Comparison of ENCODE assay signal across 21 cellular contexts in genomic region chr1:204885790-204886189, GRCh38. TPM values are rescaled to one million over a fixed set of nuclear protein-coding genes. Genes with fewer than 3 reads are reported as not detected.
DNase-seq lines count a peak whose midpoint lies in the region; ATAC-seq, FAIRE-seq and TF ChIP-seq lines count a peak whose summit lies in the region.
"Had no signal": no experiment of that assay in that cellular context is flagged by ENCODE, and none has a peak within 500 bp of the region (broad histone marks: within the 10 kb centered on the region; RNA-seq: fewer than 3 reads in every experiment).

No MANE protein-coding gene starts in this region.

- TF ChIP-seq POLR2A in body of pancreas (IDR thresholded peaks at IDR 0.05) = no peak
- TF ChIP-seq POLR2A in spleen (IDR thresholded peaks at IDR 0.05) = no peak

- ATAC-seq in body of pancreas = peak; percentile 25
- no peak for ATAC-seq in stimulated activated naive CD8-positive, alpha-beta T cell treated with anti-CD3 and anti-CD28 coated beads, Interleukin-15, amount 100 ng/mL, for 72 hours
- ATAC-seq in HG02840 (IDR thresholded peaks at IDR 0.05; ENCODE audit: low FRiP score, unreplicated experiment) = no peak
- ATAC-seq: CD8-positive, alpha-beta T cell; WTC11 had no signal

- H3K27ac Mint-ChIP-seq in stimulated activated naive CD8-positive, alpha-beta T cell treated with anti-CD3 and anti-CD28 coated beads, Interleukin-15, amount 100 ng/mL, for 72 hours = no peak overlapping the region
- H3K27ac Mint-ChIP-seq: CD8-positive, alpha-beta T cell; IgD-negative memory B cell; memory B cell; WTC11 had no signal

- H3K27me3 ChIP-seq in body of pancreas (no peaks in the 10 kb centered on the region), keratinocyte (ENCODE audit: control insufficient read depth, extremely low read depth, insufficient read depth, low read length) (peaks cover 15% of the 10 kb centered on the region), spleen (replicated peaks in 1 of 7) (peaks cover 0 to 15% (median 0%) of the 10 kb centered on the region in 7 donors)

- H4K20me1 ChIP-seq in keratinocyte (ENCODE audit: control insufficient read depth, extremely low read depth, insufficient read depth, low read length) = no peaks in the 10 kb centered on the region

- FAIRE-seq in D721Med (lab: Jason Lieb, UNC) (peak; percentile 11), keratinocyte (lab: Jason Lieb, UNC) (no peak)
- FAIRE-seq: endothelial cell of umbilical vein, GM18507 had no signal

- peak overlapping the region; percentile 56 for H3K4me2 ChIP-seq in keratinocyte (ENCODE audit: control insufficient read depth, extremely low read depth, insufficient read depth, low read depth, low read length)

- 73 to 85% methylated on average over 8 of the region's 8 CpGs for WGBS in body of pancreas, 2 donors
- WGBS in spleen, 5 donors = 68 to 81% (median 77%) methylated on average over 8 of the region's 8 CpGs

- H3K4me1 ChIP-seq in body of pancreas (no peaks in the 10 kb centered on the region), keratinocyte (ENCODE audit: control insufficient read depth, extremely low read depth, insufficient read depth, low read length) (peaks cover 2% of the 10 kb centered on the region), spleen (peaks cover 0 to 10% (median 0%) of the 10 kb centered on the region in 6 donors)

- H3K27me3 Mint-ChIP-seq in stimulated activated naive CD8-positive, alpha-beta T cell treated with anti-CD3 and anti-CD28 coated beads, Interleukin-15, amount 100 ng/mL, for 72 hours = peaks cover 9% of the 10 kb centered on the region

- no peak overlapping the region for H2AFZ ChIP-seq in keratinocyte (ENCODE audit: control insufficient read depth, low read length)

- peaks cover 5% of the 10 kb centered on the region for H3K4me1 Mint-ChIP-seq in stimulated activated naive CD8-positive, alpha-beta T cell treated with anti-CD3 and anti-CD28 coated beads, Interleukin-15, amount 100 ng/mL, for 72 hours

- H3K9ac ChIP-seq in keratinocyte (ENCODE audit: control insufficient read depth, extremely low read depth, insufficient read depth, low read length) = no peak overlapping the region

- H3K9me3 Mint-ChIP-seq in stimulated activated naive CD8-positive, alpha-beta T cell treated with anti-CD3 and anti-CD28 coated beads, Interleukin-15, amount 100 ng/mL, for 72 hours = no peaks in the 10 kb centered on the region
- H3K9me3 Mint-ChIP-seq: CD8-positive, alpha-beta T cell; IgD-negative memory B cell; memory B cell; WTC11 had no signal

- H3K9me1 ChIP-seq in keratinocyte (ENCODE audit: control insufficient read depth, extremely low read depth, insufficient read depth, low read length) = no peaks in the 10 kb centered on the region

- peak overlapping the region in 3 of 4 donors; percentile 23 to 53 (median 32) for H3K27ac ChIP-seq in body of pancreas
- no peak overlapping the region for H3K27ac ChIP-seq in keratinocyte (ENCODE audit: control insufficient read depth, insufficient read depth, low read length)
- H3K27ac ChIP-seq in spleen = peak overlapping the region in 6 of 8 donors; percentile 48 to 63 (median 60)
- H3K27ac ChIP-seq: cardiac muscle cell, neutrophil had no signal

- H3K4me3 ChIP-seq in body of pancreas = no peak overlapping the region
- peak overlapping the region in 1 of 3 experiments; percentile 34 for H3K4me3 ChIP-seq in keratinocyte (ENCODE audit: control insufficient read depth in 2 of 3, extremely low read depth in 1 of 3, insufficient read depth in 2 of 3, low read depth in 1 of 3, low read length in 3 of 3)
- no peak overlapping the region for H3K4me3 ChIP-seq in spleen
- H3K4me3 ChIP-seq: cardiac muscle cell had no signal

- no peaks in the 10 kb centered on the region for H3K79me2 ChIP-seq in keratinocyte (ENCODE audit: control insufficient read depth, insufficient read depth, low read length)

- no peaks in the 10 kb centered on the region for H3K36me3 ChIP-seq in body of pancreas (replicated peaks in 1 of 2; ENCODE audit: insufficient read depth in 1 of 2, low read depth in 2 of 2)
- H3K36me3 ChIP-seq in keratinocyte (ENCODE audit: control insufficient read depth in 2 of 2, extremely low read depth in 1 of 2, insufficient read depth in 2 of 2, low read length in 2 of 2) = no peaks in the 10 kb centered on the region
- no peaks in the 10 kb centered on the region for H3K36me3 ChIP-seq in spleen
- H3K36me3 ChIP-seq: cardiac muscle cell, neutrophil had no signal

- dilution Hi-C loops in keratinocyte (cut with MboI; ENCODE audit: extremely low pct_ligation_motif_present, low sequenced_read_pairs) = no loop called here

- DNase-seq in D721Med (ENCODE audit: insufficient read length, low spot score) (no peak), body of pancreas (no peak), keratinocyte (ENCODE audit: low read depth, low spot score) (no peak), spleen (no peak), KBM-7 (no peak)
- no peak for DNase-seq in stimulated activated naive CD8-positive, alpha-beta T cell treated with anti-CD3 and anti-CD28 coated beads, Interleukin-15, amount 100 ng/mL, for 72 hours
- DNase-seq in stimulated activated CD4-positive, alpha-beta T cell treated with anti-CD3 and anti-CD28 coated beads, Interleukin-2, amount 100 ng/mL, for 48 hours = no peak
- DNase-seq: activated naive CD4-positive, alpha-beta T cell; CD8-positive, alpha-beta T cell; GDM1; NCI-H1105; NCI-H510A; OCI-M1 had no signal

- no peaks in the 10 kb centered on the region for H3K9me3 ChIP-seq in body of pancreas
- no peaks in the 10 kb centered on the region for H3K9me3 ChIP-seq in keratinocyte (ENCODE audit: control insufficient read depth, low read depth, low read length)
- H3K9me3 ChIP-seq in spleen = no peaks in the 10 kb centered on the region
- H3K9me3 ChIP-seq: neutrophil had no signal

- TF ChIP-seq CTCF in D721Med (IDR thresholded peaks at IDR 0.05; ENCODE audit: insufficient read depth, missing control alignments) (no peak), body of pancreas (IDR thresholded peaks at IDR 0.05) (no peak), keratinocyte (optimal IDR thresholded peaks at IDR 0.05 in 1 of 3, IDR thresholded peaks at IDR 0.05 in 1 of 3, conservative IDR thresholded peaks at IDR 0.05 in 1 of 3; ENCODE audit: extremely low read depth in 1 of 3, insufficient read depth in 2 of 3, low read length in 3 of 3) (no peak), spleen (IDR thresholded peaks at IDR 0.05 in 8 of 11, conservative IDR thresholded peaks at IDR 0.05 in 3 of 11) (no peak)

- intact Hi-C loops in body of pancreas (cut with DNase I) (no loop called here), spleen (cut with DNase I; ENCODE audit: low total_unique reads) (no loop called here)

- in situ Hi-C loops in KBM-7 (cut with MboI; ENCODE audit: low pct_unique_long_range_greater_than_20kb, low sequenced_read_pairs) = no loop called here

- no peak overlapping the region for H3K4me3 Mint-ChIP-seq in stimulated activated naive CD8-positive, alpha-beta T cell treated with anti-CD3 and anti-CD28 coated beads, Interleukin-15, amount 100 ng/mL, for 72 hours
- H3K4me3 Mint-ChIP-seq: CD8-positive, alpha-beta T cell; IgD-negative memory B cell; memory B cell; WTC11 had no signal

RNA-seq across cellular contexts. Expression of gene NFASC, which starts 15.1 kb away (rescaled TPM):
- total RNA-seq in body of pancreas = 1 to 10 TPM; 4.4 to 7.6 TPM
- 3.4 to 6.9 TPM (median 4.3 TPM) in 3 replicates for polyA plus RNA-seq in keratinocyte
- 0.65 TPM for polyA plus RNA-seq in keratinocyte (2011; ENCODE audit: low read depth)
- 1.9 and 2.3 TPM in 2 replicates for polyA plus RNA-seq in keratinocyte (2011; cell fraction: cytosol; rRNA removed)
- polyA plus RNA-seq in keratinocyte (2011; cell fraction: nucleus; rRNA removed) = 11.4 and 13.5 TPM in 2 replicates
- 2.9 TPM in 2 replicates for polyA plus RNA-seq in keratinocyte (2012; ENCODE audit: low replicate concordance)
- polyA minus RNA-seq in keratinocyte = 4.0 to 9.7 TPM (median 9.5 TPM) in 3 replicates
- 2.3 TPM for polyA minus RNA-seq in keratinocyte (2011; cell fraction: cytosol; rRNA and poly(A)+ RNA removed)
- 7.2 and 10.8 TPM in 2 replicates for polyA minus RNA-seq in keratinocyte (2011; cell fraction: nucleus; rRNA and poly(A)+ RNA removed)
- total RNA-seq in spleen = 10 to 100 TPM; 20.6 to 60.3 (median 27.4) TPM
- polyA plus RNA-seq in spleen = 1 to 10 TPM; 2.8 to 9.1 (median 2.9) TPM
- total RNA-seq: CD8-positive, alpha-beta T cell; endothelial cell of umbilical vein had no signal
- polyA plus RNA-seq: cardiac muscle cell, endothelial cell of umbilical vein had no signal
